In genomic region chr2:54471221-54471711, GRCh38 we compare ENCODE assay signal across 8 cellular contexts. TPM values are rescaled to one million over a fixed set of nuclear protein-coding genes. Genes with fewer than 3 reads are reported as not detected.
DNase-seq lines count a peak whose midpoint lies in the region; ATAC-seq and TF ChIP-seq lines count a peak whose summit lies in the region.

No MANE protein-coding gene starts in this region.

- peak; percentile 73 for ATAC-seq in GM21723 (IDR thresholded peaks at IDR 0.05; ENCODE audit: unreplicated experiment)

- POLR2A ChIA-PET in RWPE1 (lab: Yijun Ruan, JAX; ENCODE audit: low non-redundant PET), result no interaction called here

- H3K36me3 Mint-ChIP-seq in CD14-positive monocyte, result no peaks in the 10 kb centered on the region

- H3K27ac ChIP-seq in coronary artery (peak overlapping the region; percentile 39 to 52), RWPE1 (no peak overlapping the region)

- intact Hi-C loops in CD14-positive monocyte (cut with micrococcal nuclease), result no loop called here

- no peak overlapping the region for H3K4me3 ChIP-seq in coronary artery

- no peak overlapping the region for H3K4me3 Mint-ChIP-seq in CD14-positive monocyte

- no peak overlapping the region for H3K27ac Mint-ChIP-seq in CD14-positive monocyte

- CTCF ChIA-PET in RWPE1 (lab: Yijun Ruan, JAX), result interaction anchor here (0.6 kb wide), 1 partner anchor 957 kb away, joined by 4 read pairs; no protein-coding TSS in a partner anchor

- TF ChIP-seq CTCF in coronary artery (IDR thresholded peaks at IDR 0.05), result no peak
- TF ChIP-seq CTCF in RWPE1 (conservative IDR thresholded peaks at IDR 0.05; ENCODE audit: low read depth), result no peak
- no peak for TF ChIP-seq CTCF in CD14-positive monocyte (IDR thresholded peaks at IDR 0.05)

- H3K4me1 Mint-ChIP-seq in CD14-positive monocyte, result no peaks in the 10 kb centered on the region

- peaks cover 2 to 3% (median 2%) of the 10 kb centered on the region in 3 donors for H3K27me3 Mint-ChIP-seq in CD14-positive monocyte (ENCODE audit: low read depth in 3 of 3)

- DNase-seq in DMS 273 (lab: John Stamatoyannopoulos, UW; ENCODE audit: unreplicated experiment) (peak; percentile 86), M059J (ENCODE audit: low read depth) (peak; percentile 89), coronary artery (ENCODE audit: low spot score) (no peak), renal cortical epithelial cell (ENCODE audit: low read depth) (peak; percentile 77), NCI-H2081 treated with DMSO at 0.1 percent for 48 hours (lab: John Stamatoyannopoulos, UW) (no peak), RWPE1 (ENCODE audit: low spot score) (no peak), CD14-positive monocyte (ENCODE audit: low spot score) (no peak)

- no peaks in the 10 kb centered on the region for H3K9me3 Mint-ChIP-seq in CD14-positive monocyte

RNA-seq across cellular contexts. Expression of gene SPTBN1, which starts 15.1 kb away (rescaled TPM):
- total RNA-seq in M059J (2014; rRNA removed; shearing (Covaris generic)), result 46.5 and 88.8 TPM in 2 replicates
- 415 and 447 TPM in 2 replicates for total RNA-seq in renal cortical epithelial cell
- polyA plus RNA-seq in CD14-positive monocyte, result 1 to 10 TPM in 1 of 2 donors, under 1 TPM in 1; 0.79 to 1.7 TPM

Comparison
In these comparisons a context has a peak if more than half of its experiments do, and no peak if none do; other contexts are left out.
1. DNase-seq: peak in DMS 273 (single experiment), M059J (single experiment) and renal cortical epithelial cell (single experiment); none in coronary artery (single experiment), NCI-H2081 treated with DMSO at 0.1 percent for 48 hours (single experiment), RWPE1 (single experiment) and CD14-positive monocyte (single experiment).